9 cellular contexts compared by ENCODE assay signal in genomic region chr19:8208710-8209110, GRCh38. TPM values are rescaled to one million over a fixed set of nuclear protein-coding genes. Genes with fewer than 3 reads are reported as not detected.
DNase-seq lines count a peak whose midpoint lies in the region; ATAC-seq and TF ChIP-seq lines count a peak whose summit lies in the region.
"Had no signal": no experiment of that assay in that cellular context is flagged by ENCODE, and none has a peak within 500 bp of the region (broad histone marks: within the 10 kb centered on the region; RNA-seq: fewer than 3 reads in every experiment).

No MANE protein-coding gene starts in this region.

- no peak for DNase-seq in activated CD4-positive, alpha-beta T cell treated with anti-CD3 and anti-CD28 coated beads for 36 hours
- no peak for DNase-seq in activated CD4-positive, alpha-beta T cell treated with anti-CD3 and anti-CD28 coated beads for 1 hour
- peak in 1 of 2 donors; percentile 31 for DNase-seq in central memory CD8-positive, alpha-beta T cell (ENCODE audit: low spot score in 2 of 2)
- DNase-seq in mesothelial cell of epicardium (ENCODE audit: low spot score in 2 of 2, unreplicated experiment in 2 of 2) = peak in 1 of 2 experiments; percentile 75
- no peak for DNase-seq in uterus
- no peak for DNase-seq in NAMALWA (ENCODE audit: low spot score)
- no peak for DNase-seq in epidermal melanocyte (ENCODE audit: insufficient read length, low spot score)

- H3K9me3 Mint-ChIP-seq in activated CD4-positive, alpha-beta T cell treated with anti-CD3 and anti-CD28 coated beads for 36 hours (ENCODE audit: low read depth) = no peaks in the 10 kb centered on the region
- no peaks in the 10 kb centered on the region for H3K9me3 Mint-ChIP-seq in central memory CD8-positive, alpha-beta T cell
- no peaks in the 10 kb centered on the region for H3K9me3 Mint-ChIP-seq in mesothelial cell of epicardium

- H3K27me3 Mint-ChIP-seq in activated CD4-positive, alpha-beta T cell treated with anti-CD3 and anti-CD28 coated beads for 36 hours = no peaks in the 10 kb centered on the region
- H3K27me3 Mint-ChIP-seq in central memory CD8-positive, alpha-beta T cell = no peaks in the 10 kb centered on the region
- no peaks in the 10 kb centered on the region for H3K27me3 Mint-ChIP-seq in mesothelial cell of epicardium (ENCODE audit: low read depth)

- CTCF ChIA-PET in activated CD4-positive, alpha-beta T cell treated with anti-CD3 and anti-CD28 coated beads for 36 hours (lab: Charles Lee) = interaction anchor here (0.7 kb wide), 1 partner anchor 339 kb away, joined by 3 read pairs; no protein-coding TSS in a partner anchor

- H3K4me1 Mint-ChIP-seq in activated CD4-positive, alpha-beta T cell treated with anti-CD3 and anti-CD28 coated beads for 36 hours = peaks cover 21% of the 10 kb centered on the region
- H3K4me1 Mint-ChIP-seq in central memory CD8-positive, alpha-beta T cell = peaks cover 25% of the 10 kb centered on the region
- H3K4me1 Mint-ChIP-seq in mesothelial cell of epicardium = peaks cover 28% of the 10 kb centered on the region

- peaks cover 8% of the 10 kb centered on the region for H3K36me3 Mint-ChIP-seq in activated CD4-positive, alpha-beta T cell treated with anti-CD3 and anti-CD28 coated beads for 36 hours (ENCODE audit: low read depth)
- peaks cover 13% of the 10 kb centered on the region for H3K36me3 Mint-ChIP-seq in central memory CD8-positive, alpha-beta T cell (ENCODE audit: insufficient read depth)
- peaks cover 3% of the 10 kb centered on the region for H3K36me3 Mint-ChIP-seq in mesothelial cell of epicardium

- peak overlapping the region; percentile 86 for H3K9ac ChIP-seq in HUES6 (ENCODE audit: low read length)

- H3K4me3 ChIP-seq in HUES6 (ENCODE audit: low read depth, low read length) (peak overlapping the region; percentile 64), uterus (peak overlapping the region; percentile 61 to 75)

- peak overlapping the region; percentile 26 for H3K27ac Mint-ChIP-seq in activated CD4-positive, alpha-beta T cell treated with anti-CD3 and anti-CD28 coated beads for 36 hours
- H3K27ac Mint-ChIP-seq in central memory CD8-positive, alpha-beta T cell (ENCODE audit: low read depth) = peak overlapping the region; percentile 71
- peak overlapping the region; percentile 88 for H3K27ac Mint-ChIP-seq in mesothelial cell of epicardium

- H3K27ac ChIP-seq in HUES6 (ENCODE audit: low read depth, low read length) = peak overlapping the region; percentile 98
- H3K27ac ChIP-seq in uterus = peak overlapping the region; percentile 40 to 74

- peaks cover 17% of the 10 kb centered on the region for H3K36me3 ChIP-seq in HUES6 (ENCODE audit: control insufficient read depth, insufficient read depth, low read length)
- no peaks in the 10 kb centered on the region for H3K36me3 ChIP-seq in uterus

- intact Hi-C loops in activated CD4-positive, alpha-beta T cell treated with anti-CD3 and anti-CD28 coated beads for 36 hours (cut with DNase I, micrococcal nuclease) = loop anchor here in 1 of 2 experiments (1.0 to 2.0 kb wide), 9 partner anchors 14 to 384 kb away; partner anchors contain the start of genes NDUFA7, RAB11B, RPS28 and SNAPC2
- intact Hi-C loops in uterus (cut with DNase I; ENCODE audit: low total_unique reads) = no loop called here

- POLR2A ChIA-PET in activated CD4-positive, alpha-beta T cell treated with anti-CD3 and anti-CD28 coated beads for 36 hours (lab: Charles Lee) = interaction anchor here (1.5 kb wide), 1 partner anchor 15 kb away, joined by 5 read pairs; no protein-coding TSS in a partner anchor

- TF ChIP-seq CTCF in mesothelial cell of epicardium (IDR thresholded peaks at IDR 0.05; ENCODE audit: unreplicated experiment) = no peak
- no peak for TF ChIP-seq CTCF in uterus (IDR thresholded peaks at IDR 0.05)

- no peak for TF ChIP-seq POLR2A in uterus (IDR thresholded peaks at IDR 0.05)

- no peaks in the 10 kb centered on the region for H3K9me3 ChIP-seq in HUES6 (ENCODE audit: control insufficient read depth, insufficient read depth, low read depth, low read length)
- H3K9me3 ChIP-seq in uterus = no peaks in the 10 kb centered on the region

- ATAC-seq in activated CD4-positive, alpha-beta T cell treated with anti-CD3 and anti-CD28 coated beads for 36 hours = peak; percentile 34
- peak; percentile 64 for ATAC-seq in central memory CD8-positive, alpha-beta T cell (replicated peaks; ENCODE audit: extremely low read depth, poor library complexity, severe bottlenecking)

- H3K4me1 ChIP-seq in HUES6 (ENCODE audit: control insufficient read depth, insufficient read depth, low read length) = peaks cover 47% of the 10 kb centered on the region
- peaks cover 0 to 7% of the 10 kb centered on the region in 2 donors for H3K4me1 ChIP-seq in uterus

- H3K27me3 ChIP-seq in HUES6 (ENCODE audit: control insufficient read depth, insufficient read depth, low read length) (no peaks in the 10 kb centered on the region), uterus (no peaks in the 10 kb centered on the region)

- peak overlapping the region; percentile 59 for H3K4me3 Mint-ChIP-seq in activated CD4-positive, alpha-beta T cell treated with anti-CD3 and anti-CD28 coated beads for 36 hours
- peak overlapping the region; percentile 78 for H3K4me3 Mint-ChIP-seq in central memory CD8-positive, alpha-beta T cell
- peak overlapping the region; percentile 77 for H3K4me3 Mint-ChIP-seq in mesothelial cell of epicardium

RNA-seq across cellular contexts. Expression of gene CERS4, which starts 0.5 kb away (rescaled TPM):
- 10 to 100 TPM; 21.2 to 21.8 TPM for total RNA-seq in activated CD4-positive, alpha-beta T cell treated with anti-CD3 and anti-CD28 coated beads for 36 hours
- total RNA-seq in mesothelial cell of epicardium = 60.1 to 72.7 TPM (median 67.0 TPM) in 3 replicates
- total RNA-seq in uterus = 10 to 100 TPM; 37.1 to 60.8 (median 38.7) TPM

RNA-seq across cellular contexts. Expression of gene FBN3, which starts 59.3 kb away (rescaled TPM):
- total RNA-seq in activated CD4-positive, alpha-beta T cell treated with anti-CD3 and anti-CD28 coated beads for 36 hours = not detected
- total RNA-seq in mesothelial cell of epicardium = 115 to 124 TPM (median 120 TPM) in 3 replicates
- total RNA-seq in uterus = 10 to 100 TPM in 1 of 4 donors, under 1 TPM in 1, not detected in 2; 0.06 to 32.8 TPM
- total RNA-seq: Daoy had no signal

Comparison
In these comparisons a context has a peak if more than half of its experiments do, and no peak if none do; other contexts are left out.
1. H3K27ac Mint-ChIP-seq: peak in every context shown above with its lines; median percentile 88 in mesothelial cell of epicardium; 71 in central memory CD8-positive, alpha-beta T cell; 26 in activated CD4-positive, alpha-beta T cell treated with anti-CD3 and anti-CD28 coated beads for 36 hours.